ENCODE assay signal across 7 cellular contexts in genomic region chr9:95509851-95510529, GRCh38. TPM values are rescaled to one million over a fixed set of nuclear protein-coding genes. Genes with fewer than 3 reads are reported as not detected.
DNase-seq lines count a peak whose midpoint lies in the region; ATAC-seq, FAIRE-seq and TF ChIP-seq lines count a peak whose summit lies in the region.

No MANE protein-coding gene starts in this region.

- ATAC-seq in lower lobe of right lung (no peak), upper lobe of left lung (ENCODE audit: low FRiP score in 2 of 2) (no peak), GM21526 (IDR thresholded peaks at IDR 0.05; ENCODE audit: low FRiP score, unreplicated experiment) (no peak)

- H3K4me1 ChIP-seq in lower lobe of right lung (peaks cover 23% of the 10 kb centered on the region), upper lobe of left lung (peaks cover 11 to 33% (median 24%) of the 10 kb centered on the region in 4 donors)

- DNase-seq in ELR (ENCODE audit: low read depth) (peak; percentile 40), NAMALWA (ENCODE audit: low spot score) (peak; percentile 45), bronchial epithelial cell (ENCODE audit: low read depth) (peak; percentile 10), lower lobe of right lung (no peak), upper lobe of left lung (no peak)
- DNase-seq in central memory CD4-positive, alpha-beta T cell, result no peak

- TF ChIP-seq POLR2A in upper lobe of left lung (IDR thresholded peaks at IDR 0.05), result no peak

- peak overlapping the region; percentile 77 for H3K4me3 ChIP-seq in bronchial epithelial cell (ENCODE audit: low read depth, low read length)
- H3K4me3 ChIP-seq in lower lobe of right lung, result peak overlapping the region; percentile 86
- peak overlapping the region; percentile 51 to 94 (median 66) for H3K4me3 ChIP-seq in upper lobe of left lung

- no peak for FAIRE-seq in bronchial epithelial cell (lab: Jason Lieb, UNC)

- no peak for TF ChIP-seq EP300 in upper lobe of left lung (IDR thresholded peaks at IDR 0.05)

- no peak for TF ChIP-seq CTCF in bronchial epithelial cell (IDR thresholded peaks at IDR 0.05; ENCODE audit: insufficient read depth, low read length, severe bottlenecking)
- no peak for TF ChIP-seq CTCF in lower lobe of right lung (IDR thresholded peaks at IDR 0.05)
- TF ChIP-seq CTCF in upper lobe of left lung (IDR thresholded peaks at IDR 0.05), result no peak

- H3K36me3 ChIP-seq in bronchial epithelial cell (ENCODE audit: control insufficient read depth, insufficient read depth, low read length), result no peaks in the 10 kb centered on the region
- H3K36me3 ChIP-seq in lower lobe of right lung, result no peaks in the 10 kb centered on the region
- H3K36me3 ChIP-seq in upper lobe of left lung, result no peaks in the 10 kb centered on the region

- H3K9me3 ChIP-seq in lower lobe of right lung, result no peaks in the 10 kb centered on the region
- H3K9me3 ChIP-seq in upper lobe of left lung, result no peaks in the 10 kb centered on the region

- peak overlapping the region; percentile 86 for H3K27ac ChIP-seq in lower lobe of right lung
- peak overlapping the region; percentile 86 to 96 (median 88) for H3K27ac ChIP-seq in upper lobe of left lung

- intact Hi-C loops in lower lobe of right lung (cut with DNase I), result no loop called here

- H3K27me3 ChIP-seq in bronchial epithelial cell (ENCODE audit: control insufficient read depth, insufficient read depth, low read length) (no peaks in the 10 kb centered on the region), lower lobe of right lung (ENCODE audit: low read depth) (peaks cover 4% of the 10 kb centered on the region), upper lobe of left lung (peaks cover 0 to 24% (median 0%) of the 10 kb centered on the region in 4 donors)

- 2% methylated on average over 29 of the region's 29 CpGs for WGBS in upper lobe of left lung, 2 donors

RNA-seq across cellular contexts. Expression of gene PTCH1, which starts 6.8 kb away (rescaled TPM):
- total RNA-seq in bronchial epithelial cell (0.64 and 1.6 TPM in 2 replicates), lower lobe of right lung (33.3 TPM), upper lobe of left lung (10 to 100 TPM in 5 of 6 donors, 1 to 10 TPM in 1; 7.4 to 28.0 (median 13.9) TPM)

Comparison
In these comparisons a context has a peak if more than half of its experiments do, and no peak if none do; other contexts are left out.
1. DNase-seq: peak in ELR (single experiment), NAMALWA (single experiment) and bronchial epithelial cell (single experiment); none in lower lobe of right lung (single experiment), upper lobe of left lung (0 of 2) and central memory CD4-positive, alpha-beta T cell (single experiment).
2. Peak in every context shown above with its lines, with median percentiles within 50 percentile points of each other: H3K4me3 ChIP-seq.